ENCODE assay signal across 1 cellular context in genomic region chr16:69396187-69397061, GRCh38.
TF ChIP-seq lines count a peak whose summit lies in the region.

No MANE protein-coding gene starts in this region.

TF ChIP-seq in HepG2, 621 proteins besides CTCF, POLR2A, EP300 and RAD21 (continued from another document and continues in another):
- TF ChIP-seq ZHX1 (CRISPR knock-in tag; IDR thresholded peaks at IDR 0.05; ENCODE audit: low read depth) (peak; percentile 66; the same call in 1 of the 2 replicates), ZBTB26 (CRISPR knock-in tag; IDR thresholded peaks at IDR 0.05; ENCODE audit: borderline replicate concordance) (no peak), CSRNP1 (CRISPR knock-in tag; IDR thresholded peaks at IDR 0.05) (no peak), SRF (IDR thresholded peaks at IDR 0.05; ENCODE audit: low read depth, low read length) (no peak), HOXA7 (CRISPR knock-in tag; IDR thresholded peaks at IDR 0.05) (no peak), RERE (CRISPR knock-in tag; IDR thresholded peaks at IDR 0.05; ENCODE audit: low read depth) (peak; percentile 96), TFAP4 (IDR thresholded peaks at IDR 0.05; ENCODE audit: borderline replicate concordance, low read depth) (peak; percentile 96), ZNF710 (CRISPR knock-in tag; IDR thresholded peaks at IDR 0.05; ENCODE audit: borderline replicate concordance) (peak; percentile 87), ZNF33B (CRISPR knock-in tag; IDR thresholded peaks at IDR 0.05) (0 out of 2 replicates have a peak, but pooled peaks have one; percentile 25), ZNF792 (CRISPR knock-in tag; IDR thresholded peaks at IDR 0.05) (peak; percentile 75), DMAP1 (CRISPR knock-in tag; IDR thresholded peaks at IDR 0.05) (peak; percentile 66; the same call in 1 of the 2 replicates), JUN (CRISPR knock-in tag; IDR thresholded peaks at IDR 0.05) (no peak), ZNF816 (CRISPR knock-in tag; IDR thresholded peaks at IDR 0.05; ENCODE audit: borderline replicate concordance) (peak; percentile 98), ZNF788 (CRISPR knock-in tag; IDR thresholded peaks at IDR 0.05; ENCODE audit: borderline replicate concordance) (peak; percentile 42; the same call in 1 of the 2 replicates), THYN1 (CRISPR knock-in tag; IDR thresholded peaks at IDR 0.05; ENCODE audit: borderline replicate concordance, low read depth) (peak; percentile 58; the same call in 1 of the 2 replicates), MXI1 (IDR thresholded peaks at IDR 0.05; ENCODE audit: borderline replicate concordance, low read depth, low read length) (peak; percentile 53; the same call in 1 of the 3 replicates), NFE2 (CRISPR knock-in tag; IDR thresholded peaks at IDR 0.05) (no peak), PRDM15 (CRISPR knock-in tag; IDR thresholded peaks at IDR 0.05) (no peak), TEAD3 (CRISPR knock-in tag; optimal IDR thresholded peaks at IDR 0.05; ENCODE audit: borderline replicate concordance) (peak; percentile 86), IKZF5 (CRISPR knock-in tag; IDR thresholded peaks at IDR 0.05) (peak; percentile 93), KDM3A (CRISPR knock-in tag; IDR thresholded peaks at IDR 0.05; ENCODE audit: low read depth) (peak; percentile 68; the same call in 1 of the 2 replicates), DBP (CRISPR knock-in tag; IDR thresholded peaks at IDR 0.05; ENCODE audit: not compliant biosample characterization) (no peak), MYPOP (CRISPR knock-in tag; IDR thresholded peaks at IDR 0.05) (no peak), ZSCAN30 (CRISPR knock-in tag; IDR thresholded peaks at IDR 0.05) (no peak), BRD4 (CRISPR knock-in tag; IDR thresholded peaks at IDR 0.05) (no peak; the same call in 1 of the 2 replicates), ZNF530 (CRISPR knock-in tag; IDR thresholded peaks at IDR 0.05; ENCODE audit: low read depth) (no peak)
